In genomic region chr1:30900931-30901560, GRCh38 we compare ENCODE assay signal across 23 cellular contexts. TPM values are rescaled to one million over a fixed set of nuclear protein-coding genes. Genes with fewer than 3 reads are reported as not detected.
DNase-seq lines count a peak whose midpoint lies in the region; ATAC-seq and TF ChIP-seq lines count a peak whose summit lies in the region.
"Had no signal": no experiment of that assay in that cellular context is flagged by ENCODE, and none has a peak within 500 bp of the region (broad histone marks: within the 10 kb centered on the region; RNA-seq: fewer than 3 reads in every experiment).

No MANE protein-coding gene starts in this region.

- WGBS in gastroesophageal sphincter (ENCODE audit: low coverage in 1 of 2), 2 donors, result 0 to 100% methylated on average over 1 of the region's 3 CpGs

- H3K9me3 ChIP-seq in cardiac muscle cell (ENCODE audit: low read depth) (no peaks in the 10 kb centered on the region), gastroesophageal sphincter (no peaks in the 10 kb centered on the region), osteoblast (ENCODE audit: low read depth, low read length) (no peaks in the 10 kb centered on the region)
- H3K9me3 ChIP-seq: BLaER1, left lung, thyroid gland had no signal

- H3K4me3 ChIP-seq in cardiac muscle cell, result no peak overlapping the region
- no peak overlapping the region for H3K4me3 ChIP-seq in gastroesophageal sphincter
- no peak overlapping the region for H3K4me3 ChIP-seq in osteoblast (ENCODE audit: insufficient read depth, low read length)
- H3K4me3 ChIP-seq: BLaER1, left lung, thyroid gland had no signal

- no peak for DNase-seq in cardiac muscle cell (ENCODE audit: low read depth in 1 of 2, low spot score in 1 of 2)
- DNase-seq in cardiac septum (ENCODE audit: low spot score), result no peak
- DNase-seq in osteoblast (ENCODE audit: insufficient read length, low spot score, missing footprints), result peak; percentile 80
- DNase-seq in NCI-H2107 treated with DMSO at 0.1 percent for 48 hours (lab: John Stamatoyannopoulos, UW; ENCODE audit: unreplicated experiment), result no peak
- DNase-seq in stimulated activated CD4-positive, alpha-beta T cell treated with anti-CD3 and anti-CD28 coated beads, Interleukin-12 subunit alpha, Interleukin-12 subunit beta, amount 100 ng/mL, for 4 hours, result no peak
- DNase-seq: activated CD4-positive, alpha-beta T cell treated with anti-CD3 and anti-CD28 coated beads for 36 hours; activated naive CD4-positive, alpha-beta T cell treated with anti-CD3 and anti-CD28 coated beads, Interleukin-2, amount 50 U/mL, for 16 hours; activated T-cell treated with anti-CD3 and anti-CD28 coated beads, Interleukin-2, amount 50 U/mL, for 72 hours; Calu3; effector memory CD8-positive, alpha-beta T cell; glutamatergic neuron; NCI-H1417 treated with DMSO at 0.1 percent for 48 hours; NCI-H2107; NCI-H524; thyroid gland had no signal

- H3K27ac ChIP-seq in cardiac muscle cell, result peak overlapping the region; percentile 26
- peak overlapping the region in 3 of 4 donors; percentile 71 to 84 (median 83) for H3K27ac ChIP-seq in gastroesophageal sphincter
- no peak overlapping the region for H3K27ac ChIP-seq in osteoblast (ENCODE audit: low read depth, low read length)
- H3K27ac ChIP-seq: BLaER1, HL-60 had no signal

- no peak overlapping the region for H3K4me2 ChIP-seq in osteoblast (ENCODE audit: insufficient read depth, low read length)
- H3K4me2 ChIP-seq: BLaER1 had no signal

- no peak for TF ChIP-seq POLR2A in gastroesophageal sphincter (IDR thresholded peaks at IDR 0.05)

- ATAC-seq in gastroesophageal sphincter (peak; percentile 58), HG03175 (IDR thresholded peaks at IDR 0.05; ENCODE audit: unreplicated experiment) (no peak), GM21737 (IDR thresholded peaks at IDR 0.05; ENCODE audit: unreplicated experiment) (no peak)
- ATAC-seq: activated CD4-positive, alpha-beta T cell treated with anti-CD3 and anti-CD28 coated beads for 36 hours; activated T-cell treated with anti-CD3 and anti-CD28 coated beads, Interleukin-2, amount 50 U/mL, for 72 hours; effector memory CD8-positive, alpha-beta T cell; left lung; sciatic nerve; stimulated activated effector memory CD8-positive, alpha-beta T cell treated with anti-CD3 and anti-CD28 coated beads, Interleukin-12 subunit alpha, Interleukin-12 subunit beta, amount 100 ng/mL, for 72 hours had no signal

- H4K20me1 ChIP-seq in osteoblast (ENCODE audit: insufficient read depth, low read length), result peaks cover 27% of the 10 kb centered on the region

- H3K36me3 ChIP-seq in cardiac muscle cell (no peaks in the 10 kb centered on the region), gastroesophageal sphincter (no peaks in the 10 kb centered on the region), osteoblast (ENCODE audit: insufficient read depth, low read length) (no peaks in the 10 kb centered on the region)
- H3K36me3 ChIP-seq: BLaER1, left lung, thyroid gland had no signal

- H3K4me1 ChIP-seq in cardiac muscle cell (ENCODE audit: low read depth), result peaks cover under 1% of the 10 kb centered on the region
- peaks cover 0 to 98% (median 38%) of the 10 kb centered on the region in 3 donors for H3K4me1 ChIP-seq in gastroesophageal sphincter
- H3K4me1 ChIP-seq in osteoblast (ENCODE audit: insufficient read depth, low read length), result peaks cover 5% of the 10 kb centered on the region

- TF ChIP-seq CTCF in cardiac muscle cell (IDR thresholded peaks at IDR 0.05; ENCODE audit: low read depth, low read length), result no peak
- TF ChIP-seq CTCF in gastroesophageal sphincter (IDR thresholded peaks at IDR 0.05), result no peak
- TF ChIP-seq CTCF in osteoblast (IDR thresholded peaks at IDR 0.05; ENCODE audit: extremely low read depth, low read depth, low read length), result no peak

- no peak overlapping the region for H2AFZ ChIP-seq in osteoblast (ENCODE audit: low read length)

- intact Hi-C loops in cardiac septum (cut with DNase I), result no loop called here

- H3K27me3 ChIP-seq in cardiac muscle cell (no peaks in the 10 kb centered on the region), gastroesophageal sphincter (no peaks in the 10 kb centered on the region), osteoblast (ENCODE audit: insufficient read depth, low read length) (no peaks in the 10 kb centered on the region)
- H3K27me3 ChIP-seq: thyroid gland had no signal

- no peak for TF ChIP-seq EP300 in gastroesophageal sphincter (IDR thresholded peaks at IDR 0.05)

- peaks cover 9% of the 10 kb centered on the region for H3K79me2 ChIP-seq in osteoblast (ENCODE audit: insufficient read depth, low read length)

RNA-seq across cellular contexts. Expression of gene SDC3, which starts 7.5 kb away (rescaled TPM):
- total RNA-seq in cardiac muscle cell (87.1 and 89.2 TPM in 2 replicates), cardiac septum (29.7 TPM), gastroesophageal sphincter (100 to 1,000 TPM in 1 of 4 donors, 10 to 100 TPM in 3; 45.1 to 112 (median 52.6) TPM), osteoblast (38.0 and 39.8 TPM in 2 replicates)
- 85.2 and 95.7 TPM in 2 replicates for polyA plus RNA-seq in cardiac muscle cell
